ENCODE assay signal across 9 cellular contexts in the genomic region with DNA sequence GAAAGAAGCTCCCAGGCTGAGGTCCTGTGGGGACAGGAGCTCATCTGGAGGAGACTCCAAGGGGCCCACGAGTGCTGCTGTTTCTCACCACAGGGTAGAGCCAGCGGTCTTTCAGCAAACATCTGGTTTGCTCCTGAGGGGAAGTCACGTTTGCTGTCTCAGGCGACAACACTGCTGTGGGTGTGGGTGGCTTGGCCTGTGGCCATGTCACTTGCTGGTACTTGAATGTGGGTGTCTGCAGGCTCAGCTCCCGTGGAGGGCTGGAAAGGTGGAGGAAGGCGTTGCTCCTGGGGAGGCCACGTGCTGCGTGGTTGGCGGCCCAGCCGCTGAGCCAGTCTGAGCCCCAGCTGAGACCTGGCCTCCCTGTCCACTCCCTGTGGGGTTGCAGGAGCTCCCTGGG. TPM values are rescaled to one million over a fixed set of nuclear protein-coding genes. Genes with fewer than 3 reads are reported as not detected.
DNase-seq lines count a peak whose midpoint lies in the region; ATAC-seq and TF ChIP-seq lines count a peak whose summit lies in the region.
"Had no signal": no experiment of that assay in that cellular context is flagged by ENCODE, and none has a peak within 500 bp of the region (broad histone marks: within the 10 kb centered on the region; RNA-seq: fewer than 3 reads in every experiment).

No MANE protein-coding gene starts in this region.

- WGBS in sigmoid colon, 2 donors, result 39 to 73% methylated on average over 10 of the region's 10 CpGs

- H2AFZ ChIP-seq in MM.1S (ENCODE audit: low read length), result no peak overlapping the region

- peak; percentile 69 for DNase-seq in KG1 (lab: John Stamatoyannopoulos, UW)
- DNase-seq in activated gamma-delta T cell treated with Interleukin-2 at 50 U/mL for 16 hours, result peak; percentile 65
- DNase-seq in naive thymus-derived CD8-positive, alpha-beta T cell, result peak in 8 of 10 donors; percentile 15 to 72 (median 48)
- DNase-seq in MM.1S, result no peak
- DNase-seq in sigmoid colon, result no peak
- no peak for DNase-seq in caudate nucleus (lab: John Stamatoyannopoulos, UW)
- DNase-seq in GM19238 (ENCODE audit: insufficient read length, low spot score), result no peak

- H3K27ac ChIP-seq in MM.1S (ENCODE audit: low read length) (no peak overlapping the region), sigmoid colon (no peak overlapping the region), caudate nucleus (ENCODE audit: low read depth, low read length) (no peak overlapping the region)
- H3K27ac ChIP-seq: coronary artery had no signal

- H3K27me3 ChIP-seq in MM.1S (replicated peaks; ENCODE audit: insufficient read depth, low read length) (no peaks in the 10 kb centered on the region), sigmoid colon (no peaks in the 10 kb centered on the region)

- H3K4me3 ChIP-seq in MM.1S (ENCODE audit: low read length), result no peak overlapping the region
- H3K4me3 ChIP-seq in sigmoid colon, result no peak overlapping the region
- H3K4me3 ChIP-seq: coronary artery had no signal

- no peaks in the 10 kb centered on the region for H3K79me2 ChIP-seq in MM.1S (ENCODE audit: low read length)

- TF ChIP-seq EP300 in sigmoid colon (IDR thresholded peaks at IDR 0.05), result no peak

- no peaks in the 10 kb centered on the region for H3K9me3 Mint-ChIP-seq in naive thymus-derived CD8-positive, alpha-beta T cell

- H3K9ac ChIP-seq in MM.1S (ENCODE audit: low read length), result no peak overlapping the region

- no peaks in the 10 kb centered on the region for H3K9me3 ChIP-seq in MM.1S (replicated peaks; ENCODE audit: insufficient read depth, low read length)
- H3K9me3 ChIP-seq in sigmoid colon, result no peaks in the 10 kb centered on the region

- intact Hi-C loops in sigmoid colon (cut with DNase I), result no loop called here

- H3K36me3 Mint-ChIP-seq in naive thymus-derived CD8-positive, alpha-beta T cell, result peaks cover 0 to 2% (median 1%) of the 10 kb centered on the region in 3 donors

- no peaks in the 10 kb centered on the region for H3K4me1 ChIP-seq in MM.1S (ENCODE audit: low read length)
- no peaks in the 10 kb centered on the region for H3K4me1 ChIP-seq in sigmoid colon

- no peak overlapping the region for H3K4me2 ChIP-seq in MM.1S (ENCODE audit: low read depth, low read length)

- peak; percentile 38 for TF ChIP-seq CTCF in GM12873 (IDR thresholded peaks at IDR 0.05; ENCODE audit: insufficient read depth, low read depth, low read length, missing control alignments)
- TF ChIP-seq CTCF in MM.1S (IDR thresholded peaks at IDR 0.05; ENCODE audit: low read length), result no peak
- no peak for TF ChIP-seq CTCF in sigmoid colon (IDR thresholded peaks at IDR 0.05)

- no peak for TF ChIP-seq POLR2A in sigmoid colon (IDR thresholded peaks at IDR 0.05)

- H4K20me1 ChIP-seq in MM.1S (ENCODE audit: insufficient read depth, low read length), result no peaks in the 10 kb centered on the region

- peaks cover 0 to 3% (median 0%) of the 10 kb centered on the region in 5 donors for H3K27me3 Mint-ChIP-seq in naive thymus-derived CD8-positive, alpha-beta T cell

- no peaks in the 10 kb centered on the region for H3K36me3 ChIP-seq in MM.1S (replicated peaks; ENCODE audit: insufficient read depth, low read length)
- H3K36me3 ChIP-seq in sigmoid colon, result peaks cover 0 to 30% (median 2%) of the 10 kb centered on the region in 4 donors

- peaks cover 16 to 31% (median 27%) of the 10 kb centered on the region in 4 donors for H3K4me1 Mint-ChIP-seq in naive thymus-derived CD8-positive, alpha-beta T cell

- peak; percentile 91 to 92 for ATAC-seq in naive thymus-derived CD8-positive, alpha-beta T cell

- H3K9me2 ChIP-seq in MM.1S (replicated peaks; ENCODE audit: insufficient read depth, low read length), result no peaks in the 10 kb centered on the region

- peak overlapping the region in 8 of 10 donors; percentile 24 to 69 (median 46) for H3K4me3 Mint-ChIP-seq in naive thymus-derived CD8-positive, alpha-beta T cell

- no peaks in the 10 kb centered on the region for H3F3A ChIP-seq in MM.1S (ENCODE audit: insufficient read depth, low read length)

- peak overlapping the region; percentile 66 to 91 (median 78) for H3K27ac Mint-ChIP-seq in naive thymus-derived CD8-positive, alpha-beta T cell

- POLR2A ChIA-PET in naive thymus-derived CD8-positive, alpha-beta T cell (lab: Charles Lee), result interaction anchor here (0.7 to 3.9 kb wide), 6 partner anchors 15 to 57 kb away, joined by 3 to 26 read pairs (median 6); no protein-coding TSS in a partner anchor

RNA-seq across cellular contexts. Expression of a gene that starts 52.8 kb away (rescaled TPM):
- total RNA-seq in naive thymus-derived CD8-positive, alpha-beta T cell, result 10 to 100 TPM; 33.5 to 38.8 TPM
- polyA plus RNA-seq in naive thymus-derived CD8-positive, alpha-beta T cell, result 10 to 100 TPM; 64.1 to 76.7 (median 65.8) TPM
- 10 to 100 TPM; 52.9 to 82.0 (median 78.3) TPM for total RNA-seq in sigmoid colon
- polyA plus RNA-seq in sigmoid colon, result 100 to 1,000 TPM; 116 to 310 (median 161) TPM

Comparison
In these comparisons a context has a peak if more than half of its experiments do, and no peak if none do; other contexts are left out.
1. DNase-seq: peak in KG1 (single experiment), activated gamma-delta T cell treated with Interleukin-2 at 50 U/mL for 16 hours (single experiment) and naive thymus-derived CD8-positive, alpha-beta T cell (8 of 10); none in MM.1S (single experiment), sigmoid colon (single experiment), caudate nucleus (0 of 61) and GM19238 (single experiment).